Comparison of ENCODE assay signal across 1 cellular context in the genomic region with DNA sequence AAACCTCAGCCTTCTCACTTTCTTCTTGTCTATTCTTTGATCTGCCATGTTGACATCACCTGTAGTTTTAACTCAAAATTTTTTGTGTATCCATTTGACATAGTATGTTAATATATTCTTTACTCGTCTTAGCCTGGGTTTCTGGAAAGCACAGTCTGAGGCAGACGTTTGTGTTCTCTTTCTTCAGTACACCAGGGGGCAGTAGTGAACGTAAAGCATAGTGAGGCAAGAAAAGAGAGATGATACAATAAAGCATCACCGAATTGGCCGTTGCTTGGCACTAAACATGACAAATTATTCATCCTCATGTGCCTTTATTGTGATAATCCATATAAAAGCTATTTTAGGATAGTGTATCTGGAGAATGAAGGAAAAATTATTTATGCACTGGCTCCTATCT.
TF ChIP-seq lines count a peak whose summit lies in the region.

No MANE protein-coding gene starts in this region.

TF ChIP-seq in H1, 55 proteins besides CTCF, POLR2A, EP300 and RAD21:
- no peak for TF ChIP-seq JUND (IDR thresholded peaks at IDR 0.05; ENCODE audit: low read length)
- TF ChIP-seq CTBP2 (IDR thresholded peaks at IDR 0.05; ENCODE audit: borderline replicate concordance, insufficient read depth, insufficient read length, low read length), result no peak
- TF ChIP-seq EGR1 (IDR thresholded peaks at IDR 0.05; ENCODE audit: borderline replicate concordance, low read depth, low read length), result no peak
- TF ChIP-seq, protein P1, sequence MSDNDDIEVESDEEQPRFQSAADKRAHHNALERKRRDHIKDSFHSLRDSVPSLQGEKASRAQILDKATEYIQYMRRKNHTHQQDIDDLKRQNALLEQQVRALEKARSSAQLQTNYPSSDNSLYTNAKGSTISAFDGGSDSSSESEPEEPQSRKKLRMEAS (IDR thresholded peaks at IDR 0.05), result no peak
- TF ChIP-seq, protein P2, sequence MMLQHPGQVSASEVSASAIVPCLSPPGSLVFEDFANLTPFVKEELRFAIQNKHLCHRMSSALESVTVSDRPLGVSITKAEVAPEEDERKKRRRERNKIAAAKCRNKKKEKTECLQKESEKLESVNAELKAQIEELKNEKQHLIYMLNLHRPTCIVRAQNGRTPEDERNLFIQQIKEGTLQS (IDR thresholded peaks at IDR 0.05; ENCODE audit: insufficient read depth, low read depth, low read length), result no peak
- TF ChIP-seq SAP30 (IDR thresholded peaks at IDR 0.05; ENCODE audit: insufficient read depth, insufficient replicate concordance, low read length), result no peak
- TF ChIP-seq BACH1 (IDR thresholded peaks at IDR 0.05; ENCODE audit: low read length), result no peak
- TF ChIP-seq KDM5A (IDR thresholded peaks at IDR 0.05; ENCODE audit: low read length), result no peak
- TF ChIP-seq HDAC2 (IDR thresholded peaks at IDR 0.05; ENCODE audit: borderline replicate concordance in 1 of 2, low read depth in 2 of 2, low read length in 2 of 2), result no peak
- TF ChIP-seq SIRT6 (IDR thresholded peaks at IDR 0.05; ENCODE audit: low read length), result no peak
- TF ChIP-seq EZH2 (IDR thresholded peaks at IDR 0.05; ENCODE audit: low read depth, low read length, severe bottlenecking), result no peak
- no peak for TF ChIP-seq SIX5 (IDR thresholded peaks at IDR 0.05; ENCODE audit: low read depth, low read length)
- TF ChIP-seq SP1 (IDR thresholded peaks at IDR 0.05; ENCODE audit: low read depth, low read length), result no peak
- TF ChIP-seq, protein P3, sequence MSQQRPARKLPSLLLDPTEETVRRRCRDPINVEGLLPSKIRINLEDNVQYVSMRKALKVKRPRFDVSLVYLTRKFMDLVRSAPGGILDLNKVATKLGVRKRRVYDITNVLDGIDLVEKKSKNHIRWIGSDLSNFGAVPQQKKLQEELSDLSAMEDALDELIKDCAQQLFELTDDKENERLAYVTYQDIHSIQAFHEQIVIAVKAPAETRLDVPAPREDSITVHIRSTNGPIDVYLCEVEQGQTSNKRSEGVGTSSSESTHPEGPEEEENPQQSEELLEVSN (IDR thresholded peaks at IDR 0.05), result no peak
- TF ChIP-seq, protein P4, sequence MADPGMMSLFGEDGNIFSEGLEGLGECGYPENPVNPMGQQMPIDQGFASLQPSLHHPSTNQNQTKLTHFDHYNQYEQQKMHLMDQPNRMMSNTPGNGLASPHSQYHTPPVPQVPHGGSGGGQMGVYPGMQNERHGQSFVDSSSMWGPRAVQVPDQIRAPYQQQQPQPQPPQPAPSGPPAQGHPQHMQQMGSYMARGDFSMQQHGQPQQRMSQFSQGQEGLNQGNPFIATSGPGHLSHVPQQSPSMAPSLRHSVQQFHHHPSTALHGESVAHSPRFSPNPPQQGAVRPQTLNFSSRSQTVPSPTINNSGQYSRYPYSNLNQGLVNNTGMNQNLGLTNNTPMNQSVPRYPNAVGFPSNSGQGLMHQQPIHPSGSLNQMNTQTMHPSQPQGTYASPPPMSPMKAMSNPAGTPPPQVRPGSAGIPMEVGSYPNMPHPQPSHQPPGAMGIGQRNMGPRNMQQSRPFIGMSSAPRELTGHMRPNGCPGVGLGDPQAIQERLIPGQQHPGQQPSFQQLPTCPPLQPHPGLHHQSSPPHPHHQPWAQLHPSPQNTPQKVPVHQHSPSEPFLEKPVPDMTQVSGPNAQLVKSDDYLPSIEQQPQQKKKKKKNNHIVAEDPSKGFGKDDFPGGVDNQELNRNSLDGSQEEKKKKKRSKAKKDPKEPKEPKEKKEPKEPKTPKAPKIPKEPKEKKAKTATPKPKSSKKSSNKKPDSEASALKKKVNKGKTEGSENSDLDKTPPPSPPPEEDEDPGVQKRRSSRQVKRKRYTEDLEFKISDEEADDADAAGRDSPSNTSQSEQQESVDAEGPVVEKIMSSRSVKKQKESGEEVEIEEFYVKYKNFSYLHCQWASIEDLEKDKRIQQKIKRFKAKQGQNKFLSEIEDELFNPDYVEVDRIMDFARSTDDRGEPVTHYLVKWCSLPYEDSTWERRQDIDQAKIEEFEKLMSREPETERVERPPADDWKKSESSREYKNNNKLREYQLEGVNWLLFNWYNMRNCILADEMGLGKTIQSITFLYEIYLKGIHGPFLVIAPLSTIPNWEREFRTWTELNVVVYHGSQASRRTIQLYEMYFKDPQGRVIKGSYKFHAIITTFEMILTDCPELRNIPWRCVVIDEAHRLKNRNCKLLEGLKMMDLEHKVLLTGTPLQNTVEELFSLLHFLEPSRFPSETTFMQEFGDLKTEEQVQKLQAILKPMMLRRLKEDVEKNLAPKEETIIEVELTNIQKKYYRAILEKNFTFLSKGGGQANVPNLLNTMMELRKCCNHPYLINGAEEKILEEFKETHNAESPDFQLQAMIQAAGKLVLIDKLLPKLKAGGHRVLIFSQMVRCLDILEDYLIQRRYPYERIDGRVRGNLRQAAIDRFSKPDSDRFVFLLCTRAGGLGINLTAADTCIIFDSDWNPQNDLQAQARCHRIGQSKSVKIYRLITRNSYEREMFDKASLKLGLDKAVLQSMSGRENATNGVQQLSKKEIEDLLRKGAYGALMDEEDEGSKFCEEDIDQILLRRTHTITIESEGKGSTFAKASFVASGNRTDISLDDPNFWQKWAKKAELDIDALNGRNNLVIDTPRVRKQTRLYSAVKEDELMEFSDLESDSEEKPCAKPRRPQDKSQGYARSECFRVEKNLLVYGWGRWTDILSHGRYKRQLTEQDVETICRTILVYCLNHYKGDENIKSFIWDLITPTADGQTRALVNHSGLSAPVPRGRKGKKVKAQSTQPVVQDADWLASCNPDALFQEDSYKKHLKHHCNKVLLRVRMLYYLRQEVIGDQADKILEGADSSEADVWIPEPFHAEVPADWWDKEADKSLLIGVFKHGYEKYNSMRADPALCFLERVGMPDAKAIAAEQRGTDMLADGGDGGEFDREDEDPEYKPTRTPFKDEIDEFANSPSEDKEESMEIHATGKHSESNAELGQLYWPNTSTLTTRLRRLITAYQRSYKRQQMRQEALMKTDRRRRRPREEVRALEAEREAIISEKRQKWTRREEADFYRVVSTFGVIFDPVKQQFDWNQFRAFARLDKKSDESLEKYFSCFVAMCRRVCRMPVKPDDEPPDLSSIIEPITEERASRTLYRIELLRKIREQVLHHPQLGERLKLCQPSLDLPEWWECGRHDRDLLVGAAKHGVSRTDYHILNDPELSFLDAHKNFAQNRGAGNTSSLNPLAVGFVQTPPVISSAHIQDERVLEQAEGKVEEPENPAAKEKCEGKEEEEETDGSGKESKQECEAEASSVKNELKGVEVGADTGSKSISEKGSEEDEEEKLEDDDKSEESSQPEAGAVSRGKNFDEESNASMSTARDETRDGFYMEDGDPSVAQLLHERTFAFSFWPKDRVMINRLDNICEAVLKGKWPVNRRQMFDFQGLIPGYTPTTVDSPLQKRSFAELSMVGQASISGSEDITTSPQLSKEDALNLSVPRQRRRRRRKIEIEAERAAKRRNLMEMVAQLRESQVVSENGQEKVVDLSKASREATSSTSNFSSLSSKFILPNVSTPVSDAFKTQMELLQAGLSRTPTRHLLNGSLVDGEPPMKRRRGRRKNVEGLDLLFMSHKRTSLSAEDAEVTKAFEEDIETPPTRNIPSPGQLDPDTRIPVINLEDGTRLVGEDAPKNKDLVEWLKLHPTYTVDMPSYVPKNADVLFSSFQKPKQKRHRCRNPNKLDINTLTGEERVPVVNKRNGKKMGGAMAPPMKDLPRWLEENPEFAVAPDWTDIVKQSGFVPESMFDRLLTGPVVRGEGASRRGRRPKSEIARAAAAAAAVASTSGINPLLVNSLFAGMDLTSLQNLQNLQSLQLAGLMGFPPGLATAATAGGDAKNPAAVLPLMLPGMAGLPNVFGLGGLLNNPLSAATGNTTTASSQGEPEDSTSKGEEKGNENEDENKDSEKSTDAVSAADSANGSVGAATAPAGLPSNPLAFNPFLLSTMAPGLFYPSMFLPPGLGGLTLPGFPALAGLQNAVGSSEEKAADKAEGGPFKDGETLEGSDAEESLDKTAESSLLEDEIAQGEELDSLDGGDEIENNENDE (IDR thresholded peaks at IDR 0.05; ENCODE audit: insufficient replicate concordance, low read length), result no peak
- TF ChIP-seq FOSL1 (IDR thresholded peaks at IDR 0.05; ENCODE audit: insufficient read depth, low read depth, low read length), result no peak
- no peak for TF ChIP-seq RFX5 (IDR thresholded peaks at IDR 0.05; ENCODE audit: borderline replicate concordance, low read depth, low read length)
- TF ChIP-seq CEBPB (IDR thresholded peaks at IDR 0.05; ENCODE audit: low read depth, low read length), result no peak
- no peak for TF ChIP-seq TBP (IDR thresholded peaks at IDR 0.05; ENCODE audit: low read depth, low read length)
- no peak for TF ChIP-seq TCF12 (IDR thresholded peaks at IDR 0.05; ENCODE audit: low read depth, low read length)
